22 cellular contexts compared by ENCODE assay signal in genomic region chr5:124297826-124298225, GRCh38.
"Had no signal": no experiment of that assay in that cellular context is flagged by ENCODE, and none has a peak within 500 bp of the region (broad histone marks: within the 10 kb centered on the region; RNA-seq: fewer than 3 reads in every experiment).

No MANE protein-coding gene starts in this region.

- H3K27me3 ChIP-seq: breast epithelium, SJCRH30 had no signal

- H3K9me3 ChIP-seq: breast epithelium, SJCRH30, SK-N-SH had no signal

- H3K4me1 ChIP-seq: breast epithelium had no signal

- H3K4me3 ChIP-seq: breast epithelium, PC-9, SJCRH30 had no signal

- H2AFZ ChIP-seq: PC-9 had no signal

- H3K27ac ChIP-seq: breast epithelium, PC-9, SJCRH30, VCaP had no signal

- H3K9ac ChIP-seq: SK-N-SH had no signal

- H3K4me2 ChIP-seq: PC-9, SK-N-SH had no signal

- H3K36me3 ChIP-seq: breast epithelium, SJCRH30 had no signal

- DNase-seq: activated CD4-positive, alpha-beta memory T cell treated with anti-CD3 and anti-CD28 coated beads, Interleukin-2, amount 10 ng/mL, durations not matched to agents 7 days and 5 days; activated CD4-positive, alpha-beta T cell treated with anti-CD3 and anti-CD28 coated beads, Interleukin-2, amount 10 ng/mL, durations not matched to agents 7 days and 5 days; activated CD4-positive, CD25-positive, alpha-beta regulatory T cell; activated gamma-delta T cell; activated naive CD4-positive, alpha-beta T cell treated with anti-CD3 and anti-CD28 coated beads for 36 hours; activated T-cell treated with anti-CD3 and anti-CD28 coated beads for 4 hours; activated T-cell treated with anti-CD3 and anti-CD28 coated beads, Interleukin-2, amount 50 U/mL, for 48 hours; caudate nucleus; KG1; MV-4-11; NCI-H1092 treated with DMSO at 0.1 percent for 48 hours; NCI-H1417 treated with DMSO at 0.1 percent for 48 hours; NCI-H1694; NCI-H2029 treated with DMSO at 0.1 percent for 48 hours; NCI-H345; NCI-H524; PC-9; SJCRH30; SK-N-SH; T-helper 1 cell had no signal
